Comparison of ENCODE assay signal across 19 cellular contexts in the genomic region with DNA sequence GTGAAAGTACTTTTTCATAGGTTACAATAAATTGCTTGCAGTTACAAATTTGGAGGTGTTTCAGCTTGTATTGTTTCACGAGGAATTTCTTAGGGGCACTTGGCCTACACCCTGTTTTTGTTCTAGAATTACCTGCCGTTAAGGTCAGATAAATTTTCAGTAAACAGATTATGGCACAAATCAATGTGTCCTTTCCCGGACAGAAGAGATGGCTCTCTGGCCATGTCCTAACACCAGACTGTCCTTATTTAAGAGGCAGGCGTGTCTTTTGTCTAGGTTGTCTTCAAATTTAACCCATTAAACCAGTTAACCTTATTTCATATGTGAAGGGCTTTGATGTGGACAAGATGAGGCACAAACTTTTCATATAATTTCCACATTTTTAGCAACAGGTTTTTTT.
DNase-seq lines count a peak whose midpoint lies in the region; ATAC-seq, FAIRE-seq and TF ChIP-seq lines count a peak whose summit lies in the region.
"Had no signal": no experiment of that assay in that cellular context is flagged by ENCODE, and none has a peak within 500 bp of the region (broad histone marks: within the 10 kb centered on the region; RNA-seq: fewer than 3 reads in every experiment).

No MANE protein-coding gene starts in this region.

- FAIRE-seq in HepG2 (lab: Jason Lieb, UNC) = no peak
- FAIRE-seq: G401.6, GM12891, K562 had no signal

- no peak for ATAC-seq in HepG2
- no peak for ATAC-seq in WTC11
- ATAC-seq in right lobe of liver = peak; percentile 43 to 56 (median 50)
- ATAC-seq: K562 had no signal

- 0 out of 2 replicates have a peak overlapping the region, but pooled peaks have one; percentile 21 for H3K27ac Mint-ChIP-seq in WTC11
- H3K27ac Mint-ChIP-seq in activated naive CD4-positive, alpha-beta T cell treated with anti-CD3 and anti-CD28 coated beads for 36 hours = no peak overlapping the region
- H3K27ac Mint-ChIP-seq: CD4-positive, alpha-beta T cell; H9 had no signal

- H3K9me3 ChIP-seq in liver (ENCODE audit: control insufficient read depth in 4 of 4, low read length in 3 of 4) = no peaks in the 10 kb centered on the region
- H3K9me3 ChIP-seq in HepG2 (ENCODE audit: low read length) = no peaks in the 10 kb centered on the region
- no peaks in the 10 kb centered on the region for H3K9me3 ChIP-seq in right lobe of liver

- H3K9me3 Mint-ChIP-seq in WTC11 = no peaks in the 10 kb centered on the region
- no peaks in the 10 kb centered on the region for H3K9me3 Mint-ChIP-seq in activated naive CD4-positive, alpha-beta T cell treated with anti-CD3 and anti-CD28 coated beads for 36 hours
- H3K9me3 Mint-ChIP-seq: CD4-positive, alpha-beta T cell; H9 had no signal

- POLR2A ChIA-PET in HepG2 (lab: Yijun Ruan, JAX) (no interaction called here), WTC11 (lab: Charles Lee) (interaction anchor here (1.0 kb wide), 1 partner anchor 8 kb away, joined by 3 read pairs; no protein-coding TSS in a partner anchor)

- H3K4me3 ChIP-seq in liver (ENCODE audit: low read depth in 1 of 3, low read length in 3 of 3) (no peak overlapping the region), HepG2 (replicated peaks in 1 of 3; ENCODE audit: insufficient read depth in 1 of 3, low read depth in 2 of 3, low read length in 3 of 3) (no peak overlapping the region), right lobe of liver (no peak overlapping the region)
- H3K4me3 ChIP-seq: K562 had no signal

- H3K36me3 Mint-ChIP-seq in WTC11 = peaks cover 24% of the 10 kb centered on the region
- H3K36me3 Mint-ChIP-seq in activated naive CD4-positive, alpha-beta T cell treated with anti-CD3 and anti-CD28 coated beads for 36 hours (ENCODE audit: low read depth) = peaks cover 13% of the 10 kb centered on the region

- H3K9ac ChIP-seq in liver (ENCODE audit: low read depth in 1 of 2, low read length in 2 of 2) (no peak overlapping the region), HepG2 (ENCODE audit: insufficient read depth, low read depth, low read length) (no peak overlapping the region)

- H3K27me3 ChIP-seq in liver (ENCODE audit: control insufficient read depth in 4 of 4, insufficient read depth in 4 of 4, low read length in 3 of 4) (no peaks in the 10 kb centered on the region), HepG2 (ENCODE audit: control insufficient read depth in 1 of 2, insufficient read depth in 2 of 2, low read length in 2 of 2) (no peaks in the 10 kb centered on the region), right lobe of liver (no peaks in the 10 kb centered on the region)

- no peaks in the 10 kb centered on the region for H3K79me2 ChIP-seq in HepG2 (ENCODE audit: insufficient read depth, low read length)

- TF ChIP-seq EP300 in HepG2 (IDR thresholded peaks at IDR 0.05; ENCODE audit: low read depth in 2 of 2, low read length in 2 of 2) (no peak), HepG2 (CRISPR knock-in tag; IDR thresholded peaks at IDR 0.05; ENCODE audit: borderline replicate concordance) (no peak)

- H3K4me1 Mint-ChIP-seq in WTC11 = peaks cover 72% of the 10 kb centered on the region
- no peaks in the 10 kb centered on the region for H3K4me1 Mint-ChIP-seq in activated naive CD4-positive, alpha-beta T cell treated with anti-CD3 and anti-CD28 coated beads for 36 hours (ENCODE audit: low read depth)

- no peaks in the 10 kb centered on the region for H3K27me3 Mint-ChIP-seq in WTC11 (ENCODE audit: low read depth)
- H3K27me3 Mint-ChIP-seq in activated naive CD4-positive, alpha-beta T cell treated with anti-CD3 and anti-CD28 coated beads for 36 hours (ENCODE audit: low read depth) = no peaks in the 10 kb centered on the region
- H3K27me3 Mint-ChIP-seq: CD4-positive, alpha-beta T cell had no signal

- in situ Hi-C loops in HepG2 (cut with HindIII; ENCODE audit: extremely low pct_ligation_motif_present, low pct_unique_long_range_greater_than_20kb) = no loop called here

- H3K4me1 ChIP-seq in liver (ENCODE audit: control insufficient read depth in 4 of 4, insufficient read depth in 4 of 4, low read length in 3 of 4) (peaks cover 0 to 20% (median 6%) of the 10 kb centered on the region in 4 donors), HepG2 (ENCODE audit: insufficient read depth, low read length) (no peaks in the 10 kb centered on the region), right lobe of liver (peaks cover 0 to 32% (median 8%) of the 10 kb centered on the region in 4 donors)

- H4K20me1 ChIP-seq in HepG2 (ENCODE audit: insufficient read depth, low read length) = no peaks in the 10 kb centered on the region

- no peak overlapping the region for H3K4me3 Mint-ChIP-seq in WTC11
- no peak overlapping the region for H3K4me3 Mint-ChIP-seq in activated naive CD4-positive, alpha-beta T cell treated with anti-CD3 and anti-CD28 coated beads for 36 hours
- H3K4me3 Mint-ChIP-seq: CD4-positive, alpha-beta T cell; H9 had no signal

- H3K27ac ChIP-seq in liver (ENCODE audit: low read depth in 1 of 2, low read length in 2 of 2) (peak overlapping the region; percentile 74 to 78), HepG2 (ENCODE audit: extremely low read length, insufficient read depth, low read length) (no peak overlapping the region), right lobe of liver (peak overlapping the region; percentile 25 to 56 (median 33))
- H3K27ac ChIP-seq: HL-60 had no signal

- no peak for TF ChIP-seq RAD21 in liver (IDR thresholded peaks at IDR 0.05)
- no peak for TF ChIP-seq RAD21 in HepG2 (CRISPR knock-in tag; IDR thresholded peaks at IDR 0.05)

- TF ChIP-seq POLR2A in HepG2 (IDR thresholded peaks at IDR 0.05; ENCODE audit: insufficient read depth in 1 of 2, low read depth in 2 of 2, low read length in 2 of 2) = no peak
- no peak for TF ChIP-seq POLR2A in right lobe of liver (IDR thresholded peaks at IDR 0.05)

- no peak overlapping the region for H2AFZ ChIP-seq in HepG2 (ENCODE audit: low read length)

- DNase-seq in HepG2 (ENCODE audit: low spot score) = no peak
- no peak for DNase-seq in WTC11 (ENCODE audit: low spot score)
- no peak for DNase-seq in right lobe of liver
- DNase-seq in RPMI8226 = no peak
- DNase-seq in T-helper 2 cell = no peak
- no peak for DNase-seq in activated naive CD4-positive, alpha-beta T cell treated with anti-CD3 and anti-CD28 coated beads for 36 hours
- DNase-seq: ACHN; C1 segment of cervical spinal cord; CD4-positive, alpha-beta T cell; DMS153; DMS79 treated with DMSO at 0.1 percent for 48 hours; EL; GOT3; H9 had no signal

- TF ChIP-seq CTCF in liver (IDR thresholded peaks at IDR 0.05; ENCODE audit: low read depth, low read length, missing input control) (no peak), HepG2 (CRISPR knock-in tag; IDR thresholded peaks at IDR 0.05) (no peak), WTC11 (IDR thresholded peaks at IDR 0.05) (no peak), right lobe of liver (IDR thresholded peaks at IDR 0.05) (no peak)

- 35% methylated on average over 4 of the region's 4 CpGs for WGBS in liver
- WGBS in HepG2 (ENCODE audit: low lambda C conversion rate) = 84% methylated on average over 4 of the region's 4 CpGs
- WGBS in right lobe of liver (ENCODE audit: insufficient coverage, low coverage, low lambda C conversion rate, missing lambda C conversion rate) = 34% methylated on average over 4 of the region's 4 CpGs

- intact Hi-C loops in HepG2 (cut with micrococcal nuclease; ENCODE audit: unreplicated experiment) (no loop called here), right lobe of liver (cut with DNase I) (no loop called here)
- intact Hi-C loops in activated naive CD4-positive, alpha-beta T cell treated with anti-CD3 and anti-CD28 coated beads for 36 hours (cut with micrococcal nuclease) = no loop called here

- CTCF ChIA-PET in HepG2 (lab: Yijun Ruan, JAX; ENCODE audit: low intra/inter-chr PET ratio, low total read pairs) (no interaction called here), WTC11 (lab: Charles Lee) (interaction anchor here (0.9 to 1.0 kb wide), 2 partner anchors 15 to 23 kb away, joined by 3 read pairs; no protein-coding TSS in a partner anchor)
- CTCF ChIA-PET in activated naive CD4-positive, alpha-beta T cell treated with anti-CD3 and anti-CD28 coated beads for 36 hours (lab: Charles Lee) = no interaction called here

- H3K4me2 ChIP-seq in HepG2 (ENCODE audit: low read depth, low read length) = no peak overlapping the region

- no TSS peak for BruUV-seq in HepG2 (replicated peaks; lab: Mats Ljungman, UMichigan)

- H3K36me3 ChIP-seq in liver (ENCODE audit: control insufficient read depth in 4 of 4, insufficient read depth in 3 of 4, low read depth in 1 of 4, low read length in 3 of 4) (peaks cover 0 to 3% (median 0%) of the 10 kb centered on the region in 4 donors), HepG2 (replicated peaks in 1 of 2; ENCODE audit: control insufficient read depth in 1 of 2, insufficient read depth in 2 of 2, low read length in 2 of 2) (no peaks in the 10 kb centered on the region), right lobe of liver (no peaks in the 10 kb centered on the region)

TF ChIP-seq in liver, 16 proteins besides CTCF, POLR2A, EP300 and RAD21 (continues in another document):
- TF ChIP-seq, protein P1, sequence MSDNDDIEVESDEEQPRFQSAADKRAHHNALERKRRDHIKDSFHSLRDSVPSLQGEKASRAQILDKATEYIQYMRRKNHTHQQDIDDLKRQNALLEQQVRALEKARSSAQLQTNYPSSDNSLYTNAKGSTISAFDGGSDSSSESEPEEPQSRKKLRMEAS (IDR thresholded peaks at IDR 0.05) = peak; percentile 23
- TF ChIP-seq JUND (IDR thresholded peaks at IDR 0.05) (no peak), RXRA (IDR thresholded peaks at IDR 0.05) (peak in 1 of 2 donors; percentile 69), GABPA (IDR thresholded peaks at IDR 0.05 in 1 of 2, conservative IDR thresholded peaks at IDR 0.05 in 1 of 2) (no peak)

TF ChIP-seq in WTC11, 78 proteins besides CTCF, POLR2A, EP300 and RAD21:
- no peak for TF ChIP-seq ZNF232 (CRISPR knock-in tag; IDR thresholded peaks at IDR 0.05)
- no peak for TF ChIP-seq ZNF671 (CRISPR knock-in tag; IDR thresholded peaks at IDR 0.05)
- TF ChIP-seq SOX15 (CRISPR knock-in tag; IDR thresholded peaks at IDR 0.05) = no peak
- TF ChIP-seq, protein P2, sequence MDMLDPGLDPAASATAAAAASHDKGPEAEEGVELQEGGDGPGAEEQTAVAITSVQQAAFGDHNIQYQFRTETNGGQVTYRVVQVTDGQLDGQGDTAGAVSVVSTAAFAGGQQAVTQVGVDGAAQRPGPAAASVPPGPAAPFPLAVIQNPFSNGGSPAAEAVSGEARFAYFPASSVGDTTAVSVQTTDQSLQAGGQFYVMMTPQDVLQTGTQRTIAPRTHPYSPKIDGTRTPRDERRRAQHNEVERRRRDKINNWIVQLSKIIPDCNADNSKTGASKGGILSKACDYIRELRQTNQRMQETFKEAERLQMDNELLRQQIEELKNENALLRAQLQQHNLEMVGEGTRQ (CRISPR knock-in tag; IDR thresholded peaks at IDR 0.05) = no peak
- no peak for TF ChIP-seq ZNF138 (CRISPR knock-in tag; conservative IDR thresholded peaks at IDR 0.05)
TF ChIP-seq in WTC11: peak in this region for 0.

Comparison
In these comparisons a context has a peak if more than half of its experiments do, and no peak if none do; other contexts are left out.
1. ATAC-seq: peak in right lobe of liver (4 of 4); none in HepG2 (single experiment) and WTC11 (single experiment).